ENCODE assay signal across 20 cellular contexts in genomic region chr4:177405508-177405907, GRCh38. TPM values are rescaled to one million over a fixed set of nuclear protein-coding genes. Genes with fewer than 3 reads are reported as not detected.
DNase-seq lines count a peak whose midpoint lies in the region; ATAC-seq, FAIRE-seq and TF ChIP-seq lines count a peak whose summit lies in the region.
"Had no signal": no experiment of that assay in that cellular context is flagged by ENCODE, and none has a peak within 500 bp of the region (broad histone marks: within the 10 kb centered on the region; RNA-seq: fewer than 3 reads in every experiment).

No MANE protein-coding gene starts in this region.

- no peak overlapping the region for H3K14ac ChIP-seq in IMR-90 (replicated peaks; ENCODE audit: low read depth, low read length)

- H2BK15ac ChIP-seq in IMR-90 (ENCODE audit: low read depth, low read length) = no peak overlapping the region

- in situ Hi-C loops in IMR-90 (cut with MboI; ENCODE audit: low sequenced_read_pairs) = no loop called here

- TF ChIP-seq CTCF in A673 (conservative IDR thresholded peaks at IDR 0.05; ENCODE audit: low read depth, low read length) (no peak), IMR-90 (conservative IDR thresholded peaks at IDR 0.05; ENCODE audit: low read depth, low read length) (no peak), astrocyte (IDR thresholded peaks at IDR 0.05; ENCODE audit: insufficient read depth, low read depth, low read length) (no peak), parathyroid adenoma (IDR thresholded peaks at IDR 0.05) (no peak)

- H3K36me3 ChIP-seq in A673 (ENCODE audit: insufficient read depth, low read length, poor library complexity, severe bottlenecking) = no peaks in the 10 kb centered on the region
- no peaks in the 10 kb centered on the region for H3K36me3 ChIP-seq in IMR-90 (ENCODE audit: control insufficient read depth, insufficient read depth, low read length)
- no peaks in the 10 kb centered on the region for H3K36me3 ChIP-seq in astrocyte (ENCODE audit: insufficient read depth, low read length)
- H3K36me3 ChIP-seq in parathyroid adenoma (ENCODE audit: control insufficient read depth, insufficient read depth, low read length) = no peaks in the 10 kb centered on the region
- H3K36me3 ChIP-seq: Peyer's patch had no signal

- no peak overlapping the region for H3K23ac ChIP-seq in IMR-90 (ENCODE audit: low read depth, low read length)

- POLR2A ChIA-PET in A673 (lab: Charles Lee; ENCODE audit: low non-redundant PET) (no interaction called here), IMR-90 (lab: Charles Lee; ENCODE audit: unreplicated experiment) (no interaction called here)

- ATAC-seq in IMR-90 (ENCODE audit: low read depth) = no peak
- ATAC-seq in GM18505 (IDR thresholded peaks at IDR 0.05; ENCODE audit: unreplicated experiment) = no peak
- ATAC-seq: Right ventricle myocardium inferior had no signal

- no peak overlapping the region for H4K8ac ChIP-seq in IMR-90 (ENCODE audit: low read depth in 2 of 2, low read length in 2 of 2)

- WGBS in IMR-90 (ENCODE audit: extremely low coverage in 2 of 2, insufficient read length in 1 of 2), 2 experiments = no CpG with 5 or more reads among the region's 2 CpGs

- FAIRE-seq in astrocyte (lab: Jason Lieb, UNC) = no peak
- FAIRE-seq: D721Med, H54 had no signal

- H3K27me3 Mint-ChIP-seq in astrocyte (ENCODE audit: low read depth, unreplicated experiment) = no peaks in the 10 kb centered on the region
- peaks cover 3% of the 10 kb centered on the region for H3K27me3 Mint-ChIP-seq in activated naive CD4-positive, alpha-beta T cell treated with anti-CD3 and anti-CD28 coated beads for 36 hours (ENCODE audit: low read depth)

- no peak overlapping the region for H2AK5ac ChIP-seq in IMR-90 (ENCODE audit: low read depth, low read length)

- no peak overlapping the region for H4K91ac ChIP-seq in IMR-90 (ENCODE audit: insufficient read depth, low read depth, low read length)

- H3K27me3 ChIP-seq in A673 (replicated peaks; ENCODE audit: insufficient read depth, low read depth, low read length, poor library complexity) (no peaks in the 10 kb centered on the region), IMR-90 (ENCODE audit: control insufficient read depth, insufficient read depth, low read length) (no peaks in the 10 kb centered on the region), astrocyte (ENCODE audit: insufficient read depth, low read length) (no peaks in the 10 kb centered on the region), parathyroid adenoma (ENCODE audit: control insufficient read depth, insufficient read depth, low read length) (no peaks in the 10 kb centered on the region)
- H3K27me3 ChIP-seq: Peyer's patch had no signal

- H2AFZ ChIP-seq in IMR-90 (replicated peaks; ENCODE audit: low read length, poor library complexity) = no peak overlapping the region
- H2AFZ ChIP-seq in astrocyte (ENCODE audit: low read depth, low read length) = no peak overlapping the region
- H2AFZ ChIP-seq in parathyroid adenoma = peak overlapping the region; percentile 17

- DNase-seq in A673 (ENCODE audit: low spot score) (peak; percentile 3), IMR-90 (no peak), astrocyte (ENCODE audit: low read depth) (peak; percentile 29), NCI-H345 (lab: John Stamatoyannopoulos, UW) (no peak)
- no peak for DNase-seq in activated naive CD4-positive, alpha-beta T cell treated with anti-CD3 and anti-CD28 coated beads for 36 hours
- DNase-seq: KG1, MV-4-11, NCI-H1694, NCI-H2081, NCI-H2171, NCI-H524 treated with DMSO at 0.1 percent for 48 hours, NCI-H82, Peyer's patch had no signal

- H4K5ac ChIP-seq in IMR-90 (ENCODE audit: low read depth, low read length) = no peak overlapping the region

- no peaks in the 10 kb centered on the region for H4K20me1 ChIP-seq in IMR-90 (ENCODE audit: insufficient read depth, low read length)
- no peaks in the 10 kb centered on the region for H4K20me1 ChIP-seq in astrocyte (ENCODE audit: insufficient read depth, low read length)

- no peaks in the 10 kb centered on the region for H3K36me3 Mint-ChIP-seq in astrocyte (ENCODE audit: low read depth, unreplicated experiment)
- no peaks in the 10 kb centered on the region for H3K36me3 Mint-ChIP-seq in activated naive CD4-positive, alpha-beta T cell treated with anti-CD3 and anti-CD28 coated beads for 36 hours (ENCODE audit: low read depth)
- H3K36me3 Mint-ChIP-seq: CD14-positive monocyte had no signal

- H3K4me2 ChIP-seq in IMR-90 (ENCODE audit: low read depth, low read length) (no peak overlapping the region), astrocyte (ENCODE audit: low read length) (no peak overlapping the region), parathyroid adenoma (ENCODE audit: low read length) (no peak overlapping the region)

- H3K18ac ChIP-seq in IMR-90 (ENCODE audit: low read depth, low read length) = no peak overlapping the region

- H3K27ac ChIP-seq in A673 (ENCODE audit: low read depth, low read length, poor library complexity, severe bottlenecking) (no peak overlapping the region), IMR-90 (ENCODE audit: insufficient read depth, low read length) (no peak overlapping the region), astrocyte (ENCODE audit: low read depth, low read length) (no peak overlapping the region), parathyroid adenoma (no peak overlapping the region)
- H3K27ac ChIP-seq: Peyer's patch had no signal

- intact Hi-C loops in A673 (cut with micrococcal nuclease; ENCODE audit: unreplicated experiment) (no loop called here), IMR-90 (cut with micrococcal nuclease) (no loop called here)
- intact Hi-C loops in activated naive CD4-positive, alpha-beta T cell treated with anti-CD3 and anti-CD28 coated beads for 36 hours (cut with micrococcal nuclease) = no loop called here

- no peak overlapping the region for H3K4ac ChIP-seq in IMR-90 (ENCODE audit: low read depth, low read length)

- H3K9me3 ChIP-seq in A673 (ENCODE audit: low read depth, low read length, poor library complexity, severe bottlenecking) (no peaks in the 10 kb centered on the region), IMR-90 (ENCODE audit: control insufficient read depth, insufficient read depth, low read length) (no peaks in the 10 kb centered on the region), astrocyte (ENCODE audit: insufficient read depth, low read depth, low read length) (no peaks in the 10 kb centered on the region), parathyroid adenoma (ENCODE audit: control insufficient read depth, low read length) (no peaks in the 10 kb centered on the region)
- H3K9me3 ChIP-seq: Peyer's patch had no signal

- TF ChIP-seq RAD21 in IMR-90 (IDR thresholded peaks at IDR 0.05; ENCODE audit: low read length) = no peak

- dilution Hi-C loops in IMR-90 (cut with HindIII; ENCODE audit: low sequenced_read_pairs, unreplicated experiment) = no loop called here

- peaks cover 1% of the 10 kb centered on the region for H3K4me1 Mint-ChIP-seq in astrocyte (ENCODE audit: low read depth, unreplicated experiment)
- H3K4me1 Mint-ChIP-seq in activated naive CD4-positive, alpha-beta T cell treated with anti-CD3 and anti-CD28 coated beads for 36 hours (ENCODE audit: low read depth) = peaks cover 37% of the 10 kb centered on the region
- H3K4me1 Mint-ChIP-seq: B cell had no signal

- TF ChIP-seq POLR2A in IMR-90 (IDR thresholded peaks at IDR 0.05; ENCODE audit: low read depth, low read length) (no peak), GM18505 (IDR thresholded peaks at IDR 0.05; ENCODE audit: borderline replicate concordance, extremely low read depth, insufficient read depth, insufficient read length) (no peak)

- peaks cover 2% of the 10 kb centered on the region for H3K9me3 Mint-ChIP-seq in astrocyte (ENCODE audit: unreplicated experiment)
- no peaks in the 10 kb centered on the region for H3K9me3 Mint-ChIP-seq in activated naive CD4-positive, alpha-beta T cell treated with anti-CD3 and anti-CD28 coated beads for 36 hours

- no peak overlapping the region for H2BK5ac ChIP-seq in IMR-90 (ENCODE audit: low read depth, low read length, poor library complexity, severe bottlenecking)

- no peaks in the 10 kb centered on the region for H3K79me2 ChIP-seq in astrocyte (ENCODE audit: insufficient read depth, low read length)
- H3K79me2 ChIP-seq in parathyroid adenoma = no peaks in the 10 kb centered on the region

- no peak overlapping the region for H2BK20ac ChIP-seq in IMR-90 (ENCODE audit: low read depth, low read length)

- no peaks in the 10 kb centered on the region for H3K79me1 ChIP-seq in IMR-90 (ENCODE audit: low read depth in 1 of 2, low read length in 2 of 2)

- H3K9ac ChIP-seq in IMR-90 (ENCODE audit: low read depth, low read length) = no peak overlapping the region
- H3K9ac ChIP-seq in astrocyte (ENCODE audit: low read length) = no peak overlapping the region
- H3K9ac ChIP-seq in parathyroid adenoma = no peak overlapping the region

- BruUV-seq in A673 (replicated peaks; lab: Mats Ljungman, UMichigan) (no TSS peak), IMR-90 (replicated peaks; lab: Mats Ljungman, UMichigan) (no TSS peak)

- no peak overlapping the region for H3K56ac ChIP-seq in IMR-90 (ENCODE audit: extremely low read depth, insufficient read depth, low read length)

- no peak overlapping the region for H2AK9ac ChIP-seq in IMR-90 (replicated peaks; ENCODE audit: low read depth, low read length, poor library complexity)

- CTCF ChIA-PET in A673 (lab: Charles Lee) (no interaction called here), IMR-90 (lab: Yijun Ruan, JAX) (no interaction called here)
- CTCF ChIA-PET in activated naive CD4-positive, alpha-beta T cell treated with anti-CD3 and anti-CD28 coated beads for 36 hours (lab: Charles Lee) = no interaction called here

- H3K4me3 Mint-ChIP-seq in astrocyte (ENCODE audit: unreplicated experiment) = no peak overlapping the region
- H3K4me3 Mint-ChIP-seq in activated naive CD4-positive, alpha-beta T cell treated with anti-CD3 and anti-CD28 coated beads for 36 hours = no peak overlapping the region
- H3K4me3 Mint-ChIP-seq: B cell, CD14-positive monocyte had no signal

- H3K4me1 ChIP-seq in A673 (ENCODE audit: insufficient read depth, low read length, poor library complexity, severe bottlenecking) (no peaks in the 10 kb centered on the region), IMR-90 (ENCODE audit: control insufficient read depth, insufficient read depth, low read length) (no peaks in the 10 kb centered on the region), astrocyte (ENCODE audit: insufficient read depth, low read length) (peaks cover 4% of the 10 kb centered on the region), parathyroid adenoma (peaks cover 7% of the 10 kb centered on the region)

- no peaks in the 10 kb centered on the region for H3K9me1 ChIP-seq in IMR-90 (ENCODE audit: insufficient read depth, low read length)

- H3K4me3 ChIP-seq in A673 (ENCODE audit: low read depth, low read length, poor library complexity, severe bottlenecking) = no peak overlapping the region
- no peak overlapping the region for H3K4me3 ChIP-seq in IMR-90 (ENCODE audit: insufficient read depth, low read depth, low read length)
- H3K4me3 ChIP-seq in astrocyte (ENCODE audit: insufficient read depth, low read depth, low read length) = no peak overlapping the region
- H3K4me3 ChIP-seq in parathyroid adenoma (ENCODE audit: low read depth, low read length) = no peak overlapping the region
- H3K4me3 ChIP-seq: Peyer's patch had no signal

- H2BK120ac ChIP-seq in IMR-90 (ENCODE audit: low read depth, low read length) = no peak overlapping the region

- no peak overlapping the region for H3K27ac Mint-ChIP-seq in astrocyte (ENCODE audit: unreplicated experiment)
- no peak overlapping the region for H3K27ac Mint-ChIP-seq in activated naive CD4-positive, alpha-beta T cell treated with anti-CD3 and anti-CD28 coated beads for 36 hours
- H3K27ac Mint-ChIP-seq: B cell, CD14-positive monocyte had no signal

RNA-seq across cellular contexts. Expression of gene AGA, which starts 36.7 kb away (rescaled TPM):
- total RNA-seq in A673 (2021) (24.5 and 24.6 TPM in 2 replicates), IMR-90 (2012; rRNA removed) (35.8 and 38.5 TPM in 2 replicates), astrocyte (15.1 and 17.1 TPM in 2 replicates)
- 24.7 and 26.3 TPM in 2 replicates for polyA plus RNA-seq in IMR-90 (2012; rRNA removed)
- polyA plus RNA-seq in IMR-90 (2012; cell fraction: cytosol; rRNA removed) = 21.4 and 27.6 TPM in 2 replicates
- 9.2 and 18.4 TPM in 2 replicates for polyA plus RNA-seq in IMR-90 (2012; cell fraction: nucleus; rRNA removed; ENCODE audit: low replicate concordance)
- 10 to 100 TPM; 14.4 to 18.0 TPM for total RNA-seq in activated naive CD4-positive, alpha-beta T cell treated with anti-CD3 and anti-CD28 coated beads for 36 hours

Comparison
In these comparisons a context has a peak if more than half of its experiments do, and no peak if none do; other contexts are left out.
1. DNase-seq: peak in A673 (single experiment) and astrocyte (single experiment); none in IMR-90 (single experiment), NCI-H345 (single experiment) and activated naive CD4-positive, alpha-beta T cell treated with anti-CD3 and anti-CD28 coated beads for 36 hours (single experiment).